ENCODE assay signal across 8 cellular contexts in the genomic region with DNA sequence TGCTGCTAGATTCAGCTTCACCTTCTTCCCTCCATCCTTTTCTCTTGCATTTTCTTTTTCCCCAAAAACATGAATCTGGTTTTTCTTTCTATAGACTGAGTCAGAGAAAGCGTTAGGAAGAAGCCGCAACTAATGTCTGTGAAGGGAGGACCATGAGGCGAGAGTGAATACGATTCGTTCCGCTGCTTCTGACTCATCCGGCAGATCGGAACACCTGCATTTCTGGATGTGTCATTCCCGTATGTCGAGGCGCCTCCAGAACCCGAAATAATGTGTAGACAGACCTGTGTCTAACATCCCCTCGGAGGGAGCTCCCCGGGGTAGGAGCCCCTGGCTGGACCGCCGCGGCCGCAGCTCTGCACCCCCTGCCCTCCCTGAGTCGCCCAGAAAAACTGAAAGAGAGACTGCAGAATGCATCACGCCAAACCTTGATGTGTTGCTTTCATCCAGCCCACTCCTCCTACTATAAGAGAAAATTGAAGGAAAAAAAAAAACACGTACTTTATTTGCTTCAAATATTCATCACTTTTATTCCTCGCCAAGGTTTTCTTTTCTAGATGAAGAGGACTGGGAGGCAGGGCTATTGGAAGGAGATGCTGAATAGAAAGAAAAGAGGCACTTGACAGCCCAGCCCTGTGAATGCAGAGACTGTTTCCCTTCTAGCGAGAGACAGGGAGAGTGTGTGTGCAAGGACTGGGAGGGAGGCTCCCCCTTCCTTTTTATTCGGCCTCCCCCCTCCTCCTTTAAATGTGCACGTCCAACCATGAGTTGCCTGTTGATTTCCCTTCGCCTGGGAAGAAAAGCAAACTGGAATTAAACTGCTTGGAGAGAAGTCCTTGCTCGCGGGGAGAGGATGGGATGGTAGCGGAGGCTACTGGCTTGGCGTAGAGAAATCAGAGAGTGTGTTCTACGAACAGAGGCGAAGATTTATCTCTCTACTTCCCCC. TPM values are rescaled to one million over a fixed set of nuclear protein-coding genes. Genes with fewer than 3 reads are reported as not detected.
A peak's percentile ranks its signal among the peaks of the same experiment; 100 is the strongest.
DNase-seq lines count a peak whose midpoint lies in the region; ATAC-seq and TF ChIP-seq lines count a peak whose summit lies in the region.
"Had no signal": no experiment of that assay in that cellular context is flagged by ENCODE, and none has a peak within 500 bp of the region (broad histone marks: within the 10 kb centered on the region; RNA-seq: fewer than 3 reads in every experiment).

No MANE protein-coding gene starts in this region.

- POLR2A ChIA-PET in RWPE1 (lab: Yijun Ruan, JAX; ENCODE audit: low non-redundant PET), result no interaction called here

- peak overlapping the region; percentile 67 for H3K4me3 ChIP-seq in mesendoderm (ENCODE audit: low read length)
- H3K4me3 ChIP-seq: SJSA1 had no signal

- no peak overlapping the region for H2AK5ac ChIP-seq in mesendoderm (ENCODE audit: low read length)

- H3K27me3 ChIP-seq in mesendoderm (ENCODE audit: insufficient read depth, low read length, poor library complexity), result peaks cover 1% of the 10 kb centered on the region

- H3K79me2 ChIP-seq in mesendoderm (ENCODE audit: control insufficient read depth, insufficient read depth, low read length), result no peaks in the 10 kb centered on the region

- H4K5ac ChIP-seq in mesendoderm (ENCODE audit: low read length), result no peak overlapping the region

- H3K36me3 Mint-ChIP-seq in effector memory CD8-positive, alpha-beta T cell (ENCODE audit: insufficient read depth), result no peaks in the 10 kb centered on the region
- no peaks in the 10 kb centered on the region for H3K36me3 Mint-ChIP-seq in type B pancreatic cell

- H3K4me1 Mint-ChIP-seq in effector memory CD8-positive, alpha-beta T cell (ENCODE audit: low read depth in 2 of 2), result peaks cover 12 to 19% of the 10 kb centered on the region in 2 donors
- H3K4me1 Mint-ChIP-seq in type B pancreatic cell (ENCODE audit: unreplicated experiment), result peaks cover 24% of the 10 kb centered on the region

- peak overlapping the region; percentile 68 to 86 for H3K4me3 Mint-ChIP-seq in effector memory CD8-positive, alpha-beta T cell
- H3K4me3 Mint-ChIP-seq in type B pancreatic cell, result peak overlapping the region; percentile 96

- H3K56ac ChIP-seq in mesendoderm (ENCODE audit: low read length), result peak overlapping the region; percentile 66

- H3K4ac ChIP-seq in mesendoderm (ENCODE audit: low read depth, low read length), result no peak overlapping the region

- H3K27me3 Mint-ChIP-seq in effector memory CD8-positive, alpha-beta T cell, result peaks cover 20 to 49% of the 10 kb centered on the region in 2 donors
- H3K27me3 Mint-ChIP-seq in type B pancreatic cell, result peaks cover 74% of the 10 kb centered on the region

- H2BK15ac ChIP-seq in mesendoderm (replicated peaks; ENCODE audit: low read depth), result no peak overlapping the region

- peaks cover 2% of the 10 kb centered on the region for H3K4me1 ChIP-seq in mesendoderm (ENCODE audit: control insufficient read depth, low read depth, low read length)
- H3K4me1 ChIP-seq: SJSA1 had no signal

- CTCF ChIA-PET in RWPE1 (lab: Yijun Ruan, JAX), result interaction anchor here (0.6 to 0.7 kb wide), 2 partner anchors 827 to 959 kb away, joined by 3 read pairs; no protein-coding TSS in a partner anchor

- no peaks in the 10 kb centered on the region for H3K79me1 ChIP-seq in mesendoderm (ENCODE audit: low read length)

- ATAC-seq in effector memory CD8-positive, alpha-beta T cell (replicated peaks), result no peak
- no peak for ATAC-seq in GM19035 (IDR thresholded peaks at IDR 0.05; ENCODE audit: unreplicated experiment)

- no peak overlapping the region for H3K27ac ChIP-seq in RWPE1
- H3K27ac ChIP-seq in mesendoderm (ENCODE audit: low read depth, low read length), result no peak overlapping the region
- H3K27ac ChIP-seq: SJSA1 had no signal

- no peak overlapping the region for H2BK5ac ChIP-seq in mesendoderm (ENCODE audit: low read length)

- in situ Hi-C loops in GM13977 (cut with MboI; ENCODE audit: low pct_unique_long_range_greater_than_20kb, low sequenced_read_pairs, unreplicated experiment), result loop anchor here (25.0 kb wide), 1 partner anchor 1681 kb away; no protein-coding TSS in a partner anchor

- no peak overlapping the region for H3K18ac ChIP-seq in mesendoderm (ENCODE audit: low read length)

- no peak overlapping the region for H3K23ac ChIP-seq in mesendoderm (ENCODE audit: low read length)

- H3K27ac Mint-ChIP-seq in effector memory CD8-positive, alpha-beta T cell, result peak overlapping the region in 1 of 2 donors; percentile 89
- H3K27ac Mint-ChIP-seq in type B pancreatic cell, result peak overlapping the region; percentile 82

- H2BK120ac ChIP-seq in mesendoderm (ENCODE audit: low read depth, low read length), result no peak overlapping the region

- H3K9me3 Mint-ChIP-seq in effector memory CD8-positive, alpha-beta T cell, result peaks cover 0 to 2% of the 10 kb centered on the region in 2 donors
- H3K9me3 Mint-ChIP-seq in type B pancreatic cell, result no peaks in the 10 kb centered on the region

- H4K8ac ChIP-seq in mesendoderm (ENCODE audit: low read depth, low read length), result no peak overlapping the region

- DNase-seq in GM13977 (ENCODE audit: low spot score) (peak; percentile 35), RWPE1 (ENCODE audit: low spot score) (peak; percentile 64), mesendoderm (peak; percentile 30), type B pancreatic cell (ENCODE audit: extremely low spot score, unreplicated experiment) (no peak), CD1c-positive myeloid dendritic cell (ENCODE audit: extremely low spot score) (no peak)
- no peak for DNase-seq in effector memory CD8-positive, alpha-beta T cell

- no CpG with 5 or more reads among the region's 32 CpGs for WGBS in mesendoderm (ENCODE audit: extremely low coverage, insufficient coverage, low lambda C conversion rate)

- H3K9ac ChIP-seq in mesendoderm (ENCODE audit: low read length), result peak overlapping the region; percentile 59

- no peaks in the 10 kb centered on the region for H3K36me3 ChIP-seq in mesendoderm (ENCODE audit: control insufficient read depth, insufficient read depth, low read length)
- H3K36me3 ChIP-seq: SJSA1 had no signal

- TF ChIP-seq CTCF in GM13977 (IDR thresholded peaks at IDR 0.05; ENCODE audit: extremely low read depth, insufficient read depth, missing control alignments), result no peak
- TF ChIP-seq CTCF in RWPE1 (conservative IDR thresholded peaks at IDR 0.05; ENCODE audit: low read depth), result no peak
- TF ChIP-seq CTCF in type B pancreatic cell (conservative IDR thresholded peaks at IDR 0.05), result no peak

- H3K4me2 ChIP-seq in mesendoderm (ENCODE audit: low read length), result peak overlapping the region; percentile 81

RNA-seq across cellular contexts. Expression of a gene that starts 0.6 kb away (rescaled TPM):
- polyA plus RNA-seq in mesendoderm (2013, experiment 1 of 2), result 0.70 TPM
- polyA plus RNA-seq in mesendoderm (2013, experiment 2 of 2), result 0.67 TPM
- total RNA-seq in type B pancreatic cell (ENCODE audit: low replicate concordance), result 12.1 and 16.6 TPM in 2 replicates
- total RNA-seq: SJSA1 had no signal

Comparison
In these comparisons a context has a peak if more than half of its experiments do, and no peak if none do; other contexts are left out.
1. DNase-seq: peak in GM13977 (single experiment), RWPE1 (single experiment) and mesendoderm (single experiment); none in effector memory CD8-positive, alpha-beta T cell (0 of 3), type B pancreatic cell (single experiment) and CD1c-positive myeloid dendritic cell (single experiment).